12 cellular contexts compared by ENCODE assay signal in genomic region chr6:143746202-143747119, GRCh38.
A peak's percentile ranks its signal among the peaks of the same experiment; 100 is the strongest.
DNase-seq lines count a peak whose midpoint lies in the region; ATAC-seq, FAIRE-seq and TF ChIP-seq lines count a peak whose summit lies in the region.
"Had no signal": no experiment of that assay in that cellular context is flagged by ENCODE, and none has a peak within 500 bp of the region (broad histone marks: within the 10 kb centered on the region; RNA-seq: fewer than 3 reads in every experiment).

No MANE protein-coding gene starts in this region.

- DNase-seq in astrocyte of the hippocampus (ENCODE audit: low read depth, low spot score), result peak; percentile 21
- DNase-seq in smooth muscle cell (lab: John Stamatoyannopoulos, UW; ENCODE audit: unreplicated experiment), result no peak
- no peak for DNase-seq in naive thymus-derived CD8-positive, alpha-beta T cell
- DNase-seq in COR-L47 (lab: John Stamatoyannopoulos, UW), result no peak
- DNase-seq in midbrain (lab: John Stamatoyannopoulos, UW), result no peak
- no peak for DNase-seq in GM19239 (ENCODE audit: insufficient read length, low spot score)
- DNase-seq: activated effector memory CD4-positive, alpha-beta T cell treated with anti-CD3 and anti-CD28 coated beads, Interleukin-2, amount 50 U/mL, for 16 hours; DND-41; HCEC 1CT; Peyer's patch had no signal

- peak overlapping the region; percentile 1 for H2AFZ ChIP-seq in smooth muscle cell (ENCODE audit: low read depth)

- peaks cover 0 to 3% (median 0%) of the 10 kb centered on the region in 4 donors for H3K4me1 Mint-ChIP-seq in naive thymus-derived CD8-positive, alpha-beta T cell

- H3K4me3 Mint-ChIP-seq in naive thymus-derived CD8-positive, alpha-beta T cell, result no peak overlapping the region

- peaks cover 27% of the 10 kb centered on the region for H3F3A ChIP-seq in smooth muscle cell (ENCODE audit: low read depth)

- H3K9ac ChIP-seq in smooth muscle cell (ENCODE audit: low read depth), result peak overlapping the region; percentile 53

- POLR2A ChIA-PET in HEK293 (lab: Yijun Ruan, JAX), result interaction anchor here (1.8 to 2.2 kb wide), 2 partner anchors 9 to 97 kb away, joined by 7 to 10 read pairs; partner anchors contain the start of gene LTV1
- POLR2A ChIA-PET in naive thymus-derived CD8-positive, alpha-beta T cell (lab: Charles Lee), result no interaction called here

- H3K79me2 ChIP-seq in smooth muscle cell (ENCODE audit: low read depth), result peaks cover 56% of the 10 kb centered on the region

- no peaks in the 10 kb centered on the region for H3K27me3 ChIP-seq in layer of hippocampus (ENCODE audit: control insufficient read depth, insufficient read depth, low read length)
- no peaks in the 10 kb centered on the region for H3K27me3 ChIP-seq in smooth muscle cell (ENCODE audit: low read depth)
- H3K27me3 ChIP-seq: Peyer's patch had no signal

- H3K9me3 ChIP-seq in HEK293 (ENCODE audit: control insufficient read depth, insufficient read depth, low read depth, low read length) (no peaks in the 10 kb centered on the region), smooth muscle cell (replicated peaks; ENCODE audit: low read depth) (no peaks in the 10 kb centered on the region)
- H3K9me3 ChIP-seq: Peyer's patch had no signal

- peaks cover 0 to 2% (median 0%) of the 10 kb centered on the region in 3 donors for H3K36me3 Mint-ChIP-seq in naive thymus-derived CD8-positive, alpha-beta T cell

- 57% methylated on average over 12 of the region's 12 CpGs for whole genome bisulfite sequencing in smooth muscle cell (ENCODE audit: low lambda C conversion rate)

- FAIRE-seq in GM19239 (lab: Jason Lieb, UNC), result no peak

- ATAC-seq in naive thymus-derived CD8-positive, alpha-beta T cell, result no peak

- TF ChIP-seq CTCF in HEK293 (tag by site-specific recombination; IDR thresholded peaks at IDR 0.05) (no peak), smooth muscle cell (IDR thresholded peaks at IDR 0.05; ENCODE audit: borderline replicate concordance, insufficient read depth, poor library complexity, severe bottlenecking) (no peak)

- no peaks in the 10 kb centered on the region for H4K20me1 ChIP-seq in smooth muscle cell (ENCODE audit: low read depth)

- H3K4me1 ChIP-seq in HEK293 (ENCODE audit: control insufficient read depth, insufficient read depth, low read length) (peaks cover 17% of the 10 kb centered on the region), smooth muscle cell (ENCODE audit: low read depth) (peaks cover 49% of the 10 kb centered on the region)

- peak overlapping the region; percentile 81 for H3K4me2 ChIP-seq in smooth muscle cell

- H3K4me3 ChIP-seq in HEK293 (ENCODE audit: low read depth, low read length) (no peak overlapping the region), smooth muscle cell (peak overlapping the region; percentile 38)

- H3K27ac ChIP-seq in HEK293 (ENCODE audit: extremely low read depth, low read depth, low read length) (peak overlapping the region; percentile 56), layer of hippocampus (ENCODE audit: low read depth, low read length) (peak overlapping the region; percentile 53), smooth muscle cell (ENCODE audit: low read depth) (peak overlapping the region; percentile 58)

- H3K27ac Mint-ChIP-seq in naive thymus-derived CD8-positive, alpha-beta T cell, result peak overlapping the region in 2 of 10 donors; percentile 3 to 37

- CTCF ChIA-PET in HEK293 (lab: Yijun Ruan, JAX), result interaction anchor here (0.9 kb wide), 2 partner anchors 8 to 9 kb away, joined by 4 to 5 read pairs; no protein-coding TSS in a partner anchor

- H3K27me3 Mint-ChIP-seq in naive thymus-derived CD8-positive, alpha-beta T cell, result no peaks in the 10 kb centered on the region

- H3K36me3 ChIP-seq in HEK293 (ENCODE audit: control insufficient read depth in 2 of 2, insufficient read depth in 1 of 2, low read length in 2 of 2) (no peaks in the 10 kb centered on the region), smooth muscle cell (ENCODE audit: low read depth) (no peaks in the 10 kb centered on the region)
- H3K36me3 ChIP-seq: Peyer's patch had no signal

- no peaks in the 10 kb centered on the region for H3K9me3 Mint-ChIP-seq in naive thymus-derived CD8-positive, alpha-beta T cell

TF ChIP-seq in HEK293, 187 proteins besides CTCF, POLR2A, EP300 and RAD21:
- TF ChIP-seq ZNF324 (tag by site-specific recombination; IDR thresholded peaks at IDR 0.05), result no peak
- peak; percentile 24; the same call in 1 of the 2 replicates for TF ChIP-seq ZIC2 (tag by site-specific recombination; IDR thresholded peaks at IDR 0.05)
- TF ChIP-seq SCRT2 (tag by site-specific recombination; IDR thresholded peaks at IDR 0.05), result peak; percentile 84
- TF ChIP-seq ZBTB49 (tag by site-specific recombination; IDR thresholded peaks at IDR 0.05; ENCODE audit: low read depth), result no peak
- TF ChIP-seq SCRT1 (tag by site-specific recombination; IDR thresholded peaks at IDR 0.05; ENCODE audit: borderline replicate concordance), result 0 out of 2 replicates have a peak, but pooled peaks have one; percentile 13
- TF ChIP-seq ZSCAN30 (tag by site-specific recombination; IDR thresholded peaks at IDR 0.05), result no peak
- TF ChIP-seq ZNF175 (tag by site-specific recombination; IDR thresholded peaks at IDR 0.05), result no peak
- TF ChIP-seq ZFHX2 (tag by site-specific recombination; conservative IDR thresholded peaks at IDR 0.05), result 0 out of 2 replicates have a peak, but pooled peaks have one; percentile 12
- TF ChIP-seq ZNF239 (tag by site-specific recombination; IDR thresholded peaks at IDR 0.05), result no peak
- TF ChIP-seq ZBTB48 (tag by site-specific recombination; IDR thresholded peaks at IDR 0.05), result peak; percentile 90
- no peak for TF ChIP-seq ZNF585B (tag by site-specific recombination; IDR thresholded peaks at IDR 0.05)
- TF ChIP-seq ZNF76 (tag by site-specific recombination; IDR thresholded peaks at IDR 0.05; ENCODE audit: borderline replicate concordance, low read depth), result no peak
- 0 out of 2 replicates have a peak, but pooled peaks have one; percentile 35 for TF ChIP-seq YY1 (tag by site-specific recombination; IDR thresholded peaks at IDR 0.05)
